1 cellular context compared by ENCODE assay signal in the genomic region with DNA sequence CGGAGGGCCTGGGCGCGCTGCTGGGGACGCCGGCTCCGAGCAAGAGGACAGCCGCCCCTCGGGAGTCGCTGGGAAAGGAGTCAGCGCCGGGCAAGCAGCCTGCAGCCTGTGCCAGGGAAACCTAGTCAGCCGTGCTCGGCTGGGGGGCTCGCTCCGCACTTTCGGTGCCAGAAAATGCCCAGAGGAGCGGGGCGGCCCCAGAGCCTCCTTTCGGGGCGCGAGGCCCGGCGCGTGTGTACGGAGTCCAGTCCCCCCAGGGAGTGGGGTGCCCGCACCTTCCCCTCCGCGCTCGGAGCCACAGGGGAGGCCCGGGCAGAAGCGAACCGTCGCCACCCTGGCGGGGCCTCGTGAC.
TF ChIP-seq lines count a peak whose summit lies in the region.

No MANE protein-coding gene starts in this region.

TF ChIP-seq in HepG2, 621 proteins besides CTCF, POLR2A, EP300 and RAD21 (continued from another document and continues in another):
- TF ChIP-seq KLF15 (CRISPR knock-in tag; IDR thresholded peaks at IDR 0.05; ENCODE audit: borderline replicate concordance), result 0 out of 2 replicates have a peak, but pooled peaks have one; percentile 16
- TF ChIP-seq ZFX (CRISPR knock-in tag; IDR thresholded peaks at IDR 0.05; ENCODE audit: low read depth), result peak; percentile 58; the same call in 1 of the 2 replicates
- no peak for TF ChIP-seq RFXANK (CRISPR knock-in tag; IDR thresholded peaks at IDR 0.05)
- no peak for TF ChIP-seq ZNF772 (CRISPR knock-in tag; IDR thresholded peaks at IDR 0.05)
- TF ChIP-seq, protein P1, sequence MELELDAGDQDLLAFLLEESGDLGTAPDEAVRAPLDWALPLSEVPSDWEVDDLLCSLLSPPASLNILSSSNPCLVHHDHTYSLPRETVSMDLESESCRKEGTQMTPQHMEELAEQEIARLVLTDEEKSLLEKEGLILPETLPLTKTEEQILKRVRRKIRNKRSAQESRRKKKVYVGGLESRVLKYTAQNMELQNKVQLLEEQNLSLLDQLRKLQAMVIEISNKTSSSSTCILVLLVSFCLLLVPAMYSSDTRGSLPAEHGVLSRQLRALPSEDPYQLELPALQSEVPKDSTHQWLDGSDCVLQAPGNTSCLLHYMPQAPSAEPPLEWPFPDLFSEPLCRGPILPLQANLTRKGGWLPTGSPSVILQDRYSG (CRISPR knock-in tag; IDR thresholded peaks at IDR 0.05), result no peak
- no peak for TF ChIP-seq ZFP62 (CRISPR knock-in tag; IDR thresholded peaks at IDR 0.05)
- TF ChIP-seq, protein P2, sequence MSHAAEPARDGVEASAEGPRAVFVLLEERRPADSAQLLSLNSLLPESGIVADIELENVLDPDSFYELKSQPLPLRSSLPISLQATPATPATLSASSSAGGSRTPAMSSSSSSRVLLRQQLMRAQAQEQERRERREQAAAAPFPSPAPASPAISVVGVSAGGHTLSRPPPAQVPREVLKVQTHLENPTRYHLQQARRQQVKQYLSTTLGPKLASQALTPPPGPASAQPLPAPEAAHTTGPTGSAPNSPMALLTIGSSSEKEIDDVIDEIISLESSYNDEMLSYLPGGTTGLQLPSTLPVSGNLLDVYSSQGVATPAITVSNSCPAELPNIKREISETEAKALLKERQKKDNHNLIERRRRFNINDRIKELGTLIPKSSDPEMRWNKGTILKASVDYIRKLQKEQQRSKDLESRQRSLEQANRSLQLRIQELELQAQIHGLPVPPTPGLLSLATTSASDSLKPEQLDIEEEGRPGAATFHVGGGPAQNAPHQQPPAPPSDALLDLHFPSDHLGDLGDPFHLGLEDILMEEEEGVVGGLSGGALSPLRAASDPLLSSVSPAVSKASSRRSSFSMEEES (CRISPR knock-in tag; IDR thresholded peaks at IDR 0.05), result 0 out of 2 replicates have a peak, but pooled peaks have one; percentile 9
- TF ChIP-seq ISL2 (CRISPR knock-in tag; IDR thresholded peaks at IDR 0.05), result peak; percentile 20; the same call in 1 of the 2 replicates
- TF ChIP-seq, protein P3, sequence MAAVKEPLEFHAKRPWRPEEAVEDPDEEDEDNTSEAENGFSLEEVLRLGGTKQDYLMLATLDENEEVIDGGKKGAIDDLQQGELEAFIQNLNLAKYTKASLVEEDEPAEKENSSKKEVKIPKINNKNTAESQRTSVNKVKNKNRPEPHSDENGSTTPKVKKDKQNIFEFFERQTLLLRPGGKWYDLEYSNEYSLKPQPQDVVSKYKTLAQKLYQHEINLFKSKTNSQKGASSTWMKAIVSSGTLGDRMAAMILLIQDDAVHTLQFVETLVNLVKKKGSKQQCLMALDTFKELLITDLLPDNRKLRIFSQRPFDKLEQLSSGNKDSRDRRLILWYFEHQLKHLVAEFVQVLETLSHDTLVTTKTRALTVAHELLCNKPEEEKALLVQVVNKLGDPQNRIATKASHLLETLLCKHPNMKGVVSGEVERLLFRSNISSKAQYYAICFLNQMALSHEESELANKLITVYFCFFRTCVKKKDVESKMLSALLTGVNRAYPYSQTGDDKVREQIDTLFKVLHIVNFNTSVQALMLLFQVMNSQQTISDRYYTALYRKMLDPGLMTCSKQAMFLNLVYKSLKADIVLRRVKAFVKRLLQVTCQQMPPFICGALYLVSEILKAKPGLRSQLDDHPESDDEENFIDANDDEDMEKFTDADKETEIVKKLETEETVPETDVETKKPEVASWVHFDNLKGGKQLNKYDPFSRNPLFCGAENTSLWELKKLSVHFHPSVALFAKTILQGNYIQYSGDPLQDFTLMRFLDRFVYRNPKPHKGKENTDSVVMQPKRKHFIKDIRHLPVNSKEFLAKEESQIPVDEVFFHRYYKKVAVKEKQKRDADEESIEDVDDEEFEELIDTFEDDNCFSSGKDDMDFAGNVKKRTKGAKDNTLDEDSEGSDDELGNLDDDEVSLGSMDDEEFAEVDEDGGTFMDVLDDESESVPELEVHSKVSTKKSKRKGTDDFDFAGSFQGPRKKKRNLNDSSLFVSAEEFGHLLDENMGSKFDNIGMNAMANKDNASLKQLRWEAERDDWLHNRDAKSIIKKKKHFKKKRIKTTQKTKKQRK (IDR thresholded peaks at IDR 0.05; ENCODE audit: low read length), result no peak
- TF ChIP-seq, protein P4, sequence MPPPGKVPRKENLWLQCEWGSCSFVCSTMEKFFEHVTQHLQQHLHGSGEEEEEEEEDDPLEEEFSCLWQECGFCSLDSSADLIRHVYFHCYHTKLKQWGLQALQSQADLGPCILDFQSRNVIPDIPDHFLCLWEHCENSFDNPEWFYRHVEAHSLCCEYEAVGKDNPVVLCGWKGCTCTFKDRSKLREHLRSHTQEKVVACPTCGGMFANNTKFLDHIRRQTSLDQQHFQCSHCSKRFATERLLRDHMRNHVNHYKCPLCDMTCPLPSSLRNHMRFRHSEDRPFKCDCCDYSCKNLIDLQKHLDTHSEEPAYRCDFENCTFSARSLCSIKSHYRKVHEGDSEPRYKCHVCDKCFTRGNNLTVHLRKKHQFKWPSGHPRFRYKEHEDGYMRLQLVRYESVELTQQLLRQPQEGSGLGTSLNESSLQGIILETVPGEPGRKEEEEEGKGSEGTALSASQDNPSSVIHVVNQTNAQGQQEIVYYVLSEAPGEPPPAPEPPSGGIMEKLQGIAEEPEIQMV (CRISPR knock-in tag; IDR thresholded peaks at IDR 0.05; ENCODE audit: low read depth), result no peak
- no peak for TF ChIP-seq NONO (IDR thresholded peaks at IDR 0.05)
- TF ChIP-seq NONO (CRISPR knock-in tag; conservative IDR thresholded peaks at IDR 0.05), result peak; percentile 73; the same call in 1 of the 2 replicates
- peak; percentile 67 for TF ChIP-seq ZFY (CRISPR knock-in tag; IDR thresholded peaks at IDR 0.05)
- peak; percentile 65 for TF ChIP-seq ZNF777 (CRISPR knock-in tag; IDR thresholded peaks at IDR 0.05)
- TF ChIP-seq, protein P5, sequence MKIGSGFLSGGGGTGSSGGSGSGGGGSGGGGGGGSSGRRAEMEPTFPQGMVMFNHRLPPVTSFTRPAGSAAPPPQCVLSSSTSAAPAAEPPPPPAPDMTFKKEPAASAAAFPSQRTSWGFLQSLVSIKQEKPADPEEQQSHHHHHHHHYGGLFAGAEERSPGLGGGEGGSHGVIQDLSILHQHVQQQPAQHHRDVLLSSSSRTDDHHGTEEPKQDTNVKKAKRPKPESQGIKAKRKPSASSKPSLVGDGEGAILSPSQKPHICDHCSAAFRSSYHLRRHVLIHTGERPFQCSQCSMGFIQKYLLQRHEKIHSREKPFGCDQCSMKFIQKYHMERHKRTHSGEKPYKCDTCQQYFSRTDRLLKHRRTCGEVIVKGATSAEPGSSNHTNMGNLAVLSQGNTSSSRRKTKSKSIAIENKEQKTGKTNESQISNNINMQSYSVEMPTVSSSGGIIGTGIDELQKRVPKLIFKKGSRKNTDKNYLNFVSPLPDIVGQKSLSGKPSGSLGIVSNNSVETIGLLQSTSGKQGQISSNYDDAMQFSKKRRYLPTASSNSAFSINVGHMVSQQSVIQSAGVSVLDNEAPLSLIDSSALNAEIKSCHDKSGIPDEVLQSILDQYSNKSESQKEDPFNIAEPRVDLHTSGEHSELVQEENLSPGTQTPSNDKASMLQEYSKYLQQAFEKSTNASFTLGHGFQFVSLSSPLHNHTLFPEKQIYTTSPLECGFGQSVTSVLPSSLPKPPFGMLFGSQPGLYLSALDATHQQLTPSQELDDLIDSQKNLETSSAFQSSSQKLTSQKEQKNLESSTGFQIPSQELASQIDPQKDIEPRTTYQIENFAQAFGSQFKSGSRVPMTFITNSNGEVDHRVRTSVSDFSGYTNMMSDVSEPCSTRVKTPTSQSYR (CRISPR knock-in tag; IDR thresholded peaks at IDR 0.05; ENCODE audit: borderline replicate concordance), result no peak
- TF ChIP-seq RFXAP (CRISPR knock-in tag; IDR thresholded peaks at IDR 0.05; ENCODE audit: borderline replicate concordance), result no peak
- TF ChIP-seq SAP130 (CRISPR knock-in tag; IDR thresholded peaks at IDR 0.05; ENCODE audit: low read depth), result peak; percentile 45; the same call in 1 of the 2 replicates
- TF ChIP-seq ZNF563 (CRISPR knock-in tag; IDR thresholded peaks at IDR 0.05), result peak; percentile 54; the same call in 1 of the 2 replicates
- TF ChIP-seq FOXA1 (IDR thresholded peaks at IDR 0.05), result no peak
- no peak for TF ChIP-seq FOXA1 (CRISPR knock-in tag; IDR thresholded peaks at IDR 0.05)
- no peak for TF ChIP-seq NCOR1 (IDR thresholded peaks at IDR 0.05; ENCODE audit: borderline replicate concordance, low read length)
- TF ChIP-seq ZNF790 (CRISPR knock-in tag; IDR thresholded peaks at IDR 0.05; ENCODE audit: borderline replicate concordance), result peak; percentile 85
- TF ChIP-seq ELF1 (CRISPR knock-in tag; IDR thresholded peaks at IDR 0.05), result no peak
- TF ChIP-seq ZNF562 (CRISPR knock-in tag; IDR thresholded peaks at IDR 0.05; ENCODE audit: borderline replicate concordance), result no peak
- peak; percentile 11; the same call in 1 of the 2 replicates for TF ChIP-seq MED1 (CRISPR knock-in tag; IDR thresholded peaks at IDR 0.05)
- no peak; the same call in 1 of the 2 replicates for TF ChIP-seq SAFB2 (CRISPR knock-in tag; IDR thresholded peaks at IDR 0.05; ENCODE audit: borderline replicate concordance, low read depth)
- TF ChIP-seq IRX3 (CRISPR knock-in tag; IDR thresholded peaks at IDR 0.05; ENCODE audit: borderline replicate concordance, low read depth), result no peak
- no peak for TF ChIP-seq MATR3 (CRISPR knock-in tag; IDR thresholded peaks at IDR 0.05)
- no peak for TF ChIP-seq HNRNPL (IDR thresholded peaks at IDR 0.05; ENCODE audit: low read depth, low read length)
- peak; percentile 53 for TF ChIP-seq ZBTB7B (CRISPR knock-in tag; IDR thresholded peaks at IDR 0.05)
- TF ChIP-seq, protein P6, sequence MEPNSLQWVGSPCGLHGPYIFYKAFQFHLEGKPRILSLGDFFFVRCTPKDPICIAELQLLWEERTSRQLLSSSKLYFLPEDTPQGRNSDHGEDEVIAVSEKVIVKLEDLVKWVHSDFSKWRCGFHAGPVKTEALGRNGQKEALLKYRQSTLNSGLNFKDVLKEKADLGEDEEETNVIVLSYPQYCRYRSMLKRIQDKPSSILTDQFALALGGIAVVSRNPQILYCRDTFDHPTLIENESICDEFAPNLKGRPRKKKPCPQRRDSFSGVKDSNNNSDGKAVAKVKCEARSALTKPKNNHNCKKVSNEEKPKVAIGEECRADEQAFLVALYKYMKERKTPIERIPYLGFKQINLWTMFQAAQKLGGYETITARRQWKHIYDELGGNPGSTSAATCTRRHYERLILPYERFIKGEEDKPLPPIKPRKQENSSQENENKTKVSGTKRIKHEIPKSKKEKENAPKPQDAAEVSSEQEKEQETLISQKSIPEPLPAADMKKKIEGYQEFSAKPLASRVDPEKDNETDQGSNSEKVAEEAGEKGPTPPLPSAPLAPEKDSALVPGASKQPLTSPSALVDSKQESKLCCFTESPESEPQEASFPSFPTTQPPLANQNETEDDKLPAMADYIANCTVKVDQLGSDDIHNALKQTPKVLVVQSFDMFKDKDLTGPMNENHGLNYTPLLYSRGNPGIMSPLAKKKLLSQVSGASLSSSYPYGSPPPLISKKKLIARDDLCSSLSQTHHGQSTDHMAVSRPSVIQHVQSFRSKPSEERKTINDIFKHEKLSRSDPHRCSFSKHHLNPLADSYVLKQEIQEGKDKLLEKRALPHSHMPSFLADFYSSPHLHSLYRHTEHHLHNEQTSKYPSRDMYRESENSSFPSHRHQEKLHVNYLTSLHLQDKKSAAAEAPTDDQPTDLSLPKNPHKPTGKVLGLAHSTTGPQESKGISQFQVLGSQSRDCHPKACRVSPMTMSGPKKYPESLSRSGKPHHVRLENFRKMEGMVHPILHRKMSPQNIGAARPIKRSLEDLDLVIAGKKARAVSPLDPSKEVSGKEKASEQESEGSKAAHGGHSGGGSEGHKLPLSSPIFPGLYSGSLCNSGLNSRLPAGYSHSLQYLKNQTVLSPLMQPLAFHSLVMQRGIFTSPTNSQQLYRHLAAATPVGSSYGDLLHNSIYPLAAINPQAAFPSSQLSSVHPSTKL (CRISPR knock-in tag; IDR thresholded peaks at IDR 0.05), result peak; percentile 50; the same call in 1 of the 2 replicates
- peak; percentile 51; the same call in 1 of the 2 replicates for TF ChIP-seq ZNF605 (CRISPR knock-in tag; IDR thresholded peaks at IDR 0.05)
- TF ChIP-seq, protein P7, sequence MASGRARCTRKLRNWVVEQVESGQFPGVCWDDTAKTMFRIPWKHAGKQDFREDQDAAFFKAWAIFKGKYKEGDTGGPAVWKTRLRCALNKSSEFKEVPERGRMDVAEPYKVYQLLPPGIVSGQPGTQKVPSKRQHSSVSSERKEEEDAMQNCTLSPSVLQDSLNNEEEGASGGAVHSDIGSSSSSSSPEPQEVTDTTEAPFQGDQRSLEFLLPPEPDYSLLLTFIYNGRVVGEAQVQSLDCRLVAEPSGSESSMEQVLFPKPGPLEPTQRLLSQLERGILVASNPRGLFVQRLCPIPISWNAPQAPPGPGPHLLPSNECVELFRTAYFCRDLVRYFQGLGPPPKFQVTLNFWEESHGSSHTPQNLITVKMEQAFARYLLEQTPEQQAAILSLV (CRISPR knock-in tag; IDR thresholded peaks at IDR 0.05; ENCODE audit: borderline replicate concordance), result peak; percentile 3; the same call in 1 of the 2 replicates
- peak; percentile 1; the same call in 1 of the 2 replicates for TF ChIP-seq ZNF768 (CRISPR knock-in tag; IDR thresholded peaks at IDR 0.05)
- TF ChIP-seq ONECUT2 (CRISPR knock-in tag; IDR thresholded peaks at IDR 0.05), result no peak
- no peak for TF ChIP-seq ZNF10 (CRISPR knock-in tag; IDR thresholded peaks at IDR 0.05; ENCODE audit: borderline replicate concordance, low read depth)
- TF ChIP-seq CC2D1A (CRISPR knock-in tag; IDR thresholded peaks at IDR 0.05), result no peak
- TF ChIP-seq ZNF75D (CRISPR knock-in tag; IDR thresholded peaks at IDR 0.05; ENCODE audit: borderline replicate concordance), result no peak
- TF ChIP-seq, protein P8, sequence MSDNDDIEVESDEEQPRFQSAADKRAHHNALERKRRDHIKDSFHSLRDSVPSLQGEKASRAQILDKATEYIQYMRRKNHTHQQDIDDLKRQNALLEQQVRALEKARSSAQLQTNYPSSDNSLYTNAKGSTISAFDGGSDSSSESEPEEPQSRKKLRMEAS (IDR thresholded peaks at IDR 0.05), result peak; percentile 61; the same call in 1 of the 2 replicates
- TF ChIP-seq PHF20 (CRISPR knock-in tag; IDR thresholded peaks at IDR 0.05), result peak; percentile 39; the same call in 1 of the 2 replicates
- no peak for TF ChIP-seq ZNF713 (CRISPR knock-in tag; IDR thresholded peaks at IDR 0.05)
- TF ChIP-seq ZNF343 (CRISPR knock-in tag; IDR thresholded peaks at IDR 0.05), result 0 out of 2 replicates have a peak, but pooled peaks have one; percentile 15
- TF ChIP-seq ZFAT (CRISPR knock-in tag; conservative IDR thresholded peaks at IDR 0.05), result no peak
- no peak for TF ChIP-seq SOX5 (CRISPR knock-in tag; IDR thresholded peaks at IDR 0.05; ENCODE audit: borderline replicate concordance)
- no peak for TF ChIP-seq POLR2AphosphoS2 (IDR thresholded peaks at IDR 0.05; ENCODE audit: low read depth, low read length)
- TF ChIP-seq ZBTB42 (CRISPR knock-in tag; IDR thresholded peaks at IDR 0.05), result no peak
- TF ChIP-seq BRD4 (CRISPR knock-in tag; IDR thresholded peaks at IDR 0.05), result no peak; the same call in 1 of the 2 replicates
- TF ChIP-seq RELA (CRISPR knock-in tag; IDR thresholded peaks at IDR 0.05), result no peak
- TF ChIP-seq ZNF296 (CRISPR knock-in tag; conservative IDR thresholded peaks at IDR 0.05), result no peak
- TF ChIP-seq AHR (CRISPR knock-in tag; IDR thresholded peaks at IDR 0.05), result no peak
- no peak for TF ChIP-seq RORA (CRISPR knock-in tag; IDR thresholded peaks at IDR 0.05)
- peak; percentile 9; the same call in 1 of the 2 replicates for TF ChIP-seq GABPB1 (CRISPR knock-in tag; IDR thresholded peaks at IDR 0.05)
- 0 out of 2 replicates have a peak, but pooled peaks have one; percentile 7 for TF ChIP-seq DMAP1 (CRISPR knock-in tag; IDR thresholded peaks at IDR 0.05)
- TF ChIP-seq TBL1XR1 (IDR thresholded peaks at IDR 0.05; ENCODE audit: borderline replicate concordance, low read length, partially characterized antibody), result no peak
